In genomic region chr13:77345150-77345780, GRCh38 we compare ENCODE assay signal across 8 cellular contexts. TPM values are rescaled to one million over a fixed set of nuclear protein-coding genes. Genes with fewer than 3 reads are reported as not detected.
DNase-seq lines count a peak whose midpoint lies in the region; ATAC-seq lines count a peak whose summit lies in the region.

No MANE protein-coding gene starts in this region.

- no peaks in the 10 kb centered on the region for H3K36me3 Mint-ChIP-seq in T-cell

- ATAC-seq in GM21360 (IDR thresholded peaks at IDR 0.05; ENCODE audit: unreplicated experiment) (peak; percentile 60), HG03521 (IDR thresholded peaks at IDR 0.05; ENCODE audit: unreplicated experiment) (peak; percentile 61), T-cell (replicated peaks in 1 of 4) (peak in 3 of 4 experiments; percentile 23 to 76 (median 61))

- peak overlapping the region in 2 of 3 donors; percentile 13 to 31 for H3K4me3 Mint-ChIP-seq in T-cell

- intact Hi-C loops in posterior vena cava (cut with DNase I), result no loop called here

- no peaks in the 10 kb centered on the region for H3K9me3 Mint-ChIP-seq in T-cell

- DNase-seq in DMS53 (lab: John Stamatoyannopoulos, UW), result peak; percentile 68
- DNase-seq in T-cell, result no peak
- no peak for DNase-seq in H4 (ENCODE audit: low spot score)
- no peak for DNase-seq in epidermal melanocyte (ENCODE audit: insufficient read length, low spot score)
- DNase-seq in posterior vena cava (ENCODE audit: low spot score), result no peak
- no peak for DNase-seq in T-helper 9 cell

- H3K27ac Mint-ChIP-seq in T-cell, result peak overlapping the region; percentile 80 to 82

- H3K4me1 Mint-ChIP-seq in T-cell, result peaks cover 14 to 23% (median 19%) of the 10 kb centered on the region in 3 donors

- POLR2A ChIA-PET in T-cell (lab: Charles Lee), result interaction anchor here in 1 of 2 donors (0.6 to 1.4 kb wide), 2 partner anchors 15 to 37 kb away, joined by 3 to 9 read pairs; no protein-coding TSS in a partner anchor

- CTCF ChIA-PET in T-cell (lab: Charles Lee), result interaction anchor here (0.6 to 1.1 kb wide), 2 partner anchors 13 to 1646 kb away, joined by 3 to 5 read pairs; no protein-coding TSS in a partner anchor

- no peaks in the 10 kb centered on the region for H3K27me3 Mint-ChIP-seq in T-cell

RNA-seq across cellular contexts. Expression of gene MYCBP2, which starts 18.4 kb away (rescaled TPM):
- 100 to 1,000 TPM; 153 to 214 (median 176) TPM for total RNA-seq in T-cell
- 19.3 and 20.6 TPM in 2 replicates for total RNA-seq in H4 (2014; rRNA removed; shearing (Covaris generic))
- total RNA-seq in posterior vena cava, result 100 to 1,000 TPM; 153 to 188 TPM
